In genomic region chr6:166910601-166911000, GRCh38 we compare ENCODE assay signal across 20 cellular contexts. TPM values are rescaled to one million over a fixed set of nuclear protein-coding genes. Genes with fewer than 3 reads are reported as not detected.
A peak's percentile ranks its signal among the peaks of the same experiment; 100 is the strongest.
DNase-seq lines count a peak whose midpoint lies in the region; FAIRE-seq and TF ChIP-seq lines count a peak whose summit lies in the region.
"Had no signal": no experiment of that assay in that cellular context is flagged by ENCODE, and none has a peak within 500 bp of the region (broad histone marks: within the 10 kb centered on the region; RNA-seq: fewer than 3 reads in every experiment).

No MANE protein-coding gene starts in this region.

- H3K9me3 Mint-ChIP-seq in T-helper 1 cell treated with Interleukin-12 subunit alpha and Interleukin-12 subunit beta and Interleukin-4 antibody, amounts not matched to agents 30 μg/mL and 1 μg/mL, for 36 hours, result peaks cover 9% of the 10 kb centered on the region
- H3K9me3 Mint-ChIP-seq: effector memory CD8-positive, alpha-beta T cell; natural killer cell; stimulated activated naive B cell treated with anti-CD40 and anti-IgM and Interleukin-4, amounts not matched to agents 10 μg/mL and 1 μg/mL and 100 μg/mL, for 72 hours had no signal

- no peak overlapping the region for H3K4me3 Mint-ChIP-seq in T-helper 1 cell treated with Interleukin-12 subunit alpha and Interleukin-12 subunit beta and Interleukin-4 antibody, amounts not matched to agents 30 μg/mL and 1 μg/mL, for 36 hours
- H3K4me3 Mint-ChIP-seq: effector memory CD8-positive, alpha-beta T cell; natural killer cell; stimulated activated naive B cell treated with anti-CD40 and anti-IgM and Interleukin-4, amounts not matched to agents 10 μg/mL and 1 μg/mL and 100 μg/mL, for 72 hours had no signal

- peaks cover 1% of the 10 kb centered on the region for H3K27me3 ChIP-seq in bronchial epithelial cell (ENCODE audit: control insufficient read depth, insufficient read depth, low read length)
- H3K27me3 ChIP-seq: hepatocyte had no signal

- H3K36me3 ChIP-seq in bronchial epithelial cell (ENCODE audit: control insufficient read depth, insufficient read depth, low read length), result no peaks in the 10 kb centered on the region

- TF ChIP-seq CTCF in bronchial epithelial cell (IDR thresholded peaks at IDR 0.05; ENCODE audit: insufficient read depth, low read length, severe bottlenecking), result no peak

- no peak for DNase-seq in T-helper 1 cell
- peak; percentile 48 for DNase-seq in stimulated activated CD4-positive, alpha-beta T cell treated with anti-CD3 and anti-CD28 coated beads, Interleukin-1b, Interleukin-23, amount 100 ng/mL, for 48 hours
- no peak for DNase-seq in stimulated activated CD4-positive, alpha-beta T cell treated with anti-CD3 and anti-CD28 coated beads, Interleukin-4, amount 100 ng/mL, for 1 hour
- peak; percentile 49 for DNase-seq in bronchial epithelial cell (ENCODE audit: low read depth)
- DNase-seq in stimulated activated CD8-positive, alpha-beta memory T cell treated with anti-CD3 and anti-CD28 coated beads, Interleukin-4, amount 100 ng/mL, for 48 hours, result peak; percentile 34
- DNase-seq in NCI-H1694 (lab: John Stamatoyannopoulos, UW), result no peak
- no peak for DNase-seq in activated gamma-delta T cell treated with Interleukin-2 at 50 U/mL for 16 hours
- DNase-seq: 8988T; effector memory CD8-positive, alpha-beta T cell; mesenchymal stem cell; natural killer cell; NCI-H1436 treated with DMSO at 0.1 percent for 48 hours; NCI-H748 treated with DMSO at 0.1 percent for 48 hours; PC-9; stimulated activated naive B cell treated with anti-CD40 and anti-IgM and Interleukin-4, amounts not matched to agents 10 μg/mL and 1 μg/mL and 100 μg/mL, for 72 hours had no signal

- H3K36me3 Mint-ChIP-seq in T-helper 1 cell treated with Interleukin-12 subunit alpha and Interleukin-12 subunit beta and Interleukin-4 antibody, amounts not matched to agents 30 μg/mL and 1 μg/mL, for 36 hours (ENCODE audit: low read depth), result peaks cover 19% of the 10 kb centered on the region
- H3K36me3 Mint-ChIP-seq: natural killer cell had no signal

- no peak for FAIRE-seq in bronchial epithelial cell (lab: Jason Lieb, UNC)
- FAIRE-seq: HTR-8/SVneo, keratinocyte had no signal

- H3K4me1 Mint-ChIP-seq in T-helper 1 cell treated with Interleukin-12 subunit alpha and Interleukin-12 subunit beta and Interleukin-4 antibody, amounts not matched to agents 30 μg/mL and 1 μg/mL, for 36 hours (ENCODE audit: low read depth), result peaks cover 36% of the 10 kb centered on the region

- peak overlapping the region; percentile 21 for H3K27ac Mint-ChIP-seq in T-helper 1 cell treated with Interleukin-12 subunit alpha and Interleukin-12 subunit beta and Interleukin-4 antibody, amounts not matched to agents 30 μg/mL and 1 μg/mL, for 36 hours
- H3K27ac Mint-ChIP-seq: natural killer cell; stimulated activated naive B cell treated with anti-CD40 and anti-IgM and Interleukin-4, amounts not matched to agents 10 μg/mL and 1 μg/mL and 100 μg/mL, for 72 hours had no signal

- no peak overlapping the region for H3K4me3 ChIP-seq in bronchial epithelial cell (ENCODE audit: low read depth, low read length)
- H3K4me3 ChIP-seq: hepatocyte, PC-9, SK-N-MC had no signal

- H3K27me3 Mint-ChIP-seq in T-helper 1 cell treated with Interleukin-12 subunit alpha and Interleukin-12 subunit beta and Interleukin-4 antibody, amounts not matched to agents 30 μg/mL and 1 μg/mL, for 36 hours (ENCODE audit: low read depth), result no peaks in the 10 kb centered on the region
- H3K27me3 Mint-ChIP-seq: effector memory CD8-positive, alpha-beta T cell; stimulated activated naive B cell treated with anti-CD40 and anti-IgM and Interleukin-4, amounts not matched to agents 10 μg/mL and 1 μg/mL and 100 μg/mL, for 72 hours had no signal

RNA-seq across cellular contexts. Expression of gene RNASET2, which starts 45.7 kb away (rescaled TPM):
- 13.2 and 15.0 TPM in 2 replicates for total RNA-seq in bronchial epithelial cell

Comparison
In these comparisons a context has a peak if more than half of its experiments do, and no peak if none do; other contexts are left out.
1. DNase-seq: peak in stimulated activated CD4-positive, alpha-beta T cell treated with anti-CD3 and anti-CD28 coated beads, Interleukin-1b, Interleukin-23, amount 100 ng/mL, for 48 hours (single experiment), bronchial epithelial cell (single experiment) and stimulated activated CD8-positive, alpha-beta memory T cell treated with anti-CD3 and anti-CD28 coated beads, Interleukin-4, amount 100 ng/mL, for 48 hours (single experiment); none in T-helper 1 cell (0 of 5), stimulated activated CD4-positive, alpha-beta T cell treated with anti-CD3 and anti-CD28 coated beads, Interleukin-4, amount 100 ng/mL, for 1 hour (single experiment), NCI-H1694 (single experiment) and activated gamma-delta T cell treated with Interleukin-2 at 50 U/mL for 16 hours (single experiment).